Comparison of ENCODE assay signal across 4 cellular contexts in the genomic region with DNA sequence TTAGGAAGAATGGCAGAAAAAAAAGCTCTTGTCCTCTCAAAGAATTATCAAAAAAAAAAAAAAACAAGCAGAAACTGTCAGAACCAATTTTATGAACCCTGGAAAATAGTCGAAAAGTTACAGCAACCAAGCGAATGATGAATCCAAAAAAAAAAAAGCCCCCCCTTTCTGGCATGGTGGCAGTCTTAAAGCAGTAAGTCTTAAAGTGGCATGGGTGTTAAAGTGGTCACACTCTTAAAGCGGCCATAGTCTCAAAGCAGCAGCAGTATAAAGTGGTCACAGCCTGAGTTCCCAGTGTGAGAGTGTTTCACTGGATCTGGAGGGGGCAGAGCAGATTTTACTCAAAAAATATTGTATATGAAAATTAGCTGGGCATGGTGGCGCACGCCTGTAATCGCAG.
"Had no signal": no experiment of that assay in that cellular context is flagged by ENCODE, and none has a peak within 500 bp of the region (broad histone marks: within the 10 kb centered on the region; RNA-seq: fewer than 3 reads in every experiment).

No MANE protein-coding gene starts in this region.

- H3K36me3 ChIP-seq: HAP-1 had no signal

- H3K4me1 ChIP-seq: HAP-1 had no signal

- ATAC-seq: GM23338, HCT116 had no signal

- H3K4me3 ChIP-seq: GM23248, GM23338, HAP-1 had no signal

- H3K9me3 ChIP-seq: HAP-1 had no signal

- H3K27ac ChIP-seq: GM23248 had no signal
